Comparison of ENCODE assay signal across 1 cellular context in the genomic region with DNA sequence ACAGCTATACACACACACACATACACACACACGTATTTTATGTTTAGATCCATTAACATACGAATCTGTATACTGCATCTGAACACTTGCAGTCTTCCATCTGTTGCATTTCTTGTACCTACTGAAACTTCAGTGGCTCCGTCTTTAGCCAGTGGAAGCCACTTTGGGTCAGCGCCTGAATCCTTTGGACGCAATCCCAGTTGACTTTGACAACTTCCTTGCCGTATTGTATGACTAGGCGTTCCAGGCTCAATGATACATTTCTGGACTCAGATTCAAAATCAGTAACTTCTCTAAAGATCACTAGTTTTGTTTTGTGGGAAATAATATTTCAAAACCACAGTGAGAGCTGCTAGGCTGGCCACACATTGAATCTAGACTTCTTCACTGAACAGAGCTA.
TF ChIP-seq lines count a peak whose summit lies in the region.

No MANE protein-coding gene starts in this region.

TF ChIP-seq in IMR-90, 13 proteins besides CTCF, POLR2A, EP300 and RAD21 (continued from another document):
- TF ChIP-seq, protein P1, sequence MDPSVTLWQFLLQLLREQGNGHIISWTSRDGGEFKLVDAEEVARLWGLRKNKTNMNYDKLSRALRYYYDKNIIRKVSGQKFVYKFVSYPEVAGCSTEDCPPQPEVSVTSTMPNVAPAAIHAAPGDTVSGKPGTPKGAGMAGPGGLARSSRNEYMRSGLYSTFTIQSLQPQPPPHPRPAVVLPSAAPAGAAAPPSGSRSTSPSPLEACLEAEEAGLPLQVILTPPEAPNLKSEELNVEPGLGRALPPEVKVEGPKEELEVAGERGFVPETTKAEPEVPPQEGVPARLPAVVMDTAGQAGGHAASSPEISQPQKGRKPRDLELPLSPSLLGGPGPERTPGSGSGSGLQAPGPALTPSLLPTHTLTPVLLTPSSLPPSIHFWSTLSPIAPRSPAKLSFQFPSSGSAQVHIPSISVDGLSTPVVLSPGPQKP (IDR thresholded peaks at IDR 0.05; ENCODE audit: borderline replicate concordance, low read depth, low read length), result no peak
- TF ChIP-seq USF2 (IDR thresholded peaks at IDR 0.05; ENCODE audit: low read depth, low read length), result no peak
- TF ChIP-seq MXI1 (IDR thresholded peaks at IDR 0.05; ENCODE audit: borderline replicate concordance, low read depth, low read length), result no peak
- TF ChIP-seq CEBPB (IDR thresholded peaks at IDR 0.05; ENCODE audit: low read depth, low read length), result no peak
TF ChIP-seq in IMR-90: peak in this region for 0.
